In genomic region chr9:131879531-131880290, GRCh38 we compare ENCODE assay signal across 25 cellular contexts.
"Had no signal": no experiment of that assay in that cellular context is flagged by ENCODE, and none has a peak within 500 bp of the region (broad histone marks: within the 10 kb centered on the region; RNA-seq: fewer than 3 reads in every experiment).

No MANE protein-coding gene starts in this region.

- H3K27ac Mint-ChIP-seq: activated CD4-positive, alpha-beta T cell treated with anti-CD3 and anti-CD28 coated beads for 36 hours; activated naive CD4-positive, alpha-beta T cell treated with anti-CD3 and anti-CD28 coated beads for 36 hours; activated naive CD8-positive, alpha-beta T cell had no signal

- H3K9me3 Mint-ChIP-seq: activated naive CD4-positive, alpha-beta T cell treated with anti-CD3 and anti-CD28 coated beads for 36 hours; activated T-cell treated with anti-CD3 and anti-CD28 coated beads, Interleukin-2, amount 50 U/mL, for 4 hours had no signal

- H3K4me3 ChIP-seq: K562, SJCRH30 had no signal

- H3K4me1 ChIP-seq: SJCRH30 had no signal

- H3K9me3 ChIP-seq: SJCRH30, SK-N-SH had no signal

- H3K27me3 Mint-ChIP-seq: activated CD4-positive, alpha-beta T cell treated with anti-CD3 and anti-CD28 coated beads for 36 hours; activated naive CD8-positive, alpha-beta T cell had no signal

- H3K9ac ChIP-seq: SK-N-SH had no signal

- DNase-seq: activated CD4-positive, alpha-beta T cell treated with anti-CD3 and anti-CD28 coated beads for 36 hours; activated CD4-positive, alpha-beta T cell treated with anti-CD3 and anti-CD28 coated beads, Interleukin-2, amount 50 U/mL, for 4 hours; activated CD8-positive, alpha-beta memory T cell treated with anti-CD3 and anti-CD28 coated beads for 24 hours; activated gamma-delta T cell; activated naive CD4-positive, alpha-beta T cell treated with anti-CD3 and anti-CD28 coated beads for 36 hours; activated T-cell treated with anti-CD3 and anti-CD28 coated beads, Interleukin-2, amount 50 U/mL, for 4 hours; amygdala; Karpas-422; NCI-H1105 treated with DMSO at 0.1 percent for 48 hours; NCI-H1436 treated with DMSO at 0.1 percent for 48 hours; NCI-H187; NCI-H2081; NCI-H510A treated with DMSO at 0.1 percent for 48 hours; NCI-H69; NK-92 treated with Interleukin-12 subunit alpha and Interleukin-12 subunit beta, amount 100 ng/mL, for 24 hours; OCI-M1; Right ventricle myocardium superior; RPMI8226; SJCRH30; SK-N-SH; T-helper 1 cell; WERI-Rb-1 had no signal

- H3K27ac ChIP-seq: SJCRH30, WERI-Rb-1 had no signal

- H3K27me3 ChIP-seq: SJCRH30 had no signal

- FAIRE-seq: K562 had no signal

- ATAC-seq: activated CD4-positive, alpha-beta T cell treated with anti-CD3 and anti-CD28 coated beads for 36 hours; activated T-cell treated with anti-CD3 and anti-CD28 coated beads, Interleukin-2, amount 50 U/mL, for 4 hours; K562; Panc1 had no signal

- H3K4me3 Mint-ChIP-seq: activated CD4-positive, alpha-beta T cell treated with anti-CD3 and anti-CD28 coated beads for 36 hours; activated naive CD4-positive, alpha-beta T cell treated with anti-CD3 and anti-CD28 coated beads for 36 hours; activated naive CD8-positive, alpha-beta T cell; activated T-cell treated with anti-CD3 and anti-CD28 coated beads, Interleukin-2, amount 50 U/mL, for 4 hours had no signal
